ENCODE assay signal across 8 cellular contexts in the genomic region with DNA sequence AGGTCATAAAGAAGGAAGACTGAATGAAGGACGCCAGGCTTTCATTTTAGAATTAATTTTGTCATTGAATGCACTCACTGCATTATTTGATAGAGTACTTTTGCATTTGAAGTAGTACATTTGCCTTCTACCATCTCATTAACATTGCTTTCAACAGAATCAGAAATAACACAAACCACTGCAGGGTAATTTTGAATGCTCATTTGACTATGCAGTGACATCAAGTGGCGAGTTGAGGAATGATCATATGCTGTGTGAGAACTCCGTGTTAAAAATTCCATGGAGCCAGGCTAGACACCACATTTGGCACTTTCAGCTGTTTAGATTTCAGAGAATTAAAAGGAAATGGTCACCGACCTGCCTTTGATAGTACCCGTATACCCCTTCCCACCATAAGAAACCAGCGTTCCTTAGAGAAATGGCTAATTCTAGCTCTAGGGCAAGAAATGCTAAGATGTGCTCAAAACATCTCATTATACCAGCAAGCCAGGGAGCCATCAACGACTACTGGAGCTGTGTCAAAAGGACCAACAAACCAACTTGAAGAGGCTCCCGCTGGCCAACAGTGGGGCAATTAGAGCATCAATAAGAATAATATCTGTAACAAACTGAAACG. TPM values are rescaled to one million over a fixed set of nuclear protein-coding genes. Genes with fewer than 3 reads are reported as not detected.
A peak's percentile ranks its signal among the peaks of the same experiment; 100 is the strongest.
DNase-seq lines count a peak whose midpoint lies in the region; ATAC-seq and TF ChIP-seq lines count a peak whose summit lies in the region.

No MANE protein-coding gene starts in this region.

- peaks cover 13 to 33% of the 10 kb centered on the region in 2 experiments for H3K36me3 ChIP-seq in trophoblast cell (ENCODE audit: control insufficient read depth in 1 of 2, insufficient read depth in 2 of 2, low read length in 2 of 2)
- H3K36me3 ChIP-seq in effector memory CD4-positive, alpha-beta T cell (ENCODE audit: control insufficient read depth, insufficient read depth, low read length), result peaks cover 5% of the 10 kb centered on the region

- no peak overlapping the region for H3K27ac ChIP-seq in CD4-positive, alpha-beta T cell (ENCODE audit: low read depth, low read length)
- H3K27ac ChIP-seq in trophoblast cell (ENCODE audit: low read depth, low read length), result no peak overlapping the region
- no peak overlapping the region for H3K27ac ChIP-seq in effector memory CD4-positive, alpha-beta T cell (ENCODE audit: insufficient read depth, low read length, poor library complexity, severe bottlenecking)

- DNase-seq in CD4-positive, alpha-beta T cell, result no peak
- DNase-seq in HFF-Myc (ENCODE audit: extremely low read depth, low read depth) (peak; percentile 44), SW480 (ENCODE audit: low spot score) (peak; percentile 68), foreskin fibroblast (peak; percentile 48 to 79), trophoblast cell (peak; percentile 43 to 78), ureter (ENCODE audit: low spot score) (no peak)
- no peak for DNase-seq in effector CD8-positive, alpha-beta T cell (lab: John Stamatoyannopoulos, UW)
- DNase-seq in effector memory CD4-positive, alpha-beta T cell, result no peak

- TF ChIP-seq CTCF in CD4-positive, alpha-beta T cell (IDR thresholded peaks at IDR 0.05), result peak; percentile 59
- TF ChIP-seq CTCF in HFF-Myc (IDR thresholded peaks at IDR 0.05; ENCODE audit: low read depth, low read length, missing control alignments) (peak; percentile 55), foreskin fibroblast (IDR thresholded peaks at IDR 0.05; ENCODE audit: low read depth, low read length) (peak; percentile 50)

- no peak overlapping the region for H3K18ac ChIP-seq in trophoblast cell (ENCODE audit: low read length)

- peak; percentile 44 for ATAC-seq in CD4-positive, alpha-beta T cell (ENCODE audit: poor library complexity)

- H3K27me3 Mint-ChIP-seq in CD4-positive, alpha-beta T cell, result no peaks in the 10 kb centered on the region

- H3K4me3 ChIP-seq in HFF-Myc (replicated peaks; ENCODE audit: low read depth, low read length) (no peak overlapping the region), foreskin fibroblast (ENCODE audit: low read depth in 1 of 2, low read length in 2 of 2) (no peak overlapping the region), trophoblast cell (ENCODE audit: low read depth, low read length) (no peak overlapping the region)
- H3K4me3 ChIP-seq in effector memory CD4-positive, alpha-beta T cell (ENCODE audit: insufficient read depth, low read depth, low read length, poor library complexity, severe bottlenecking), result no peak overlapping the region

- no peaks in the 10 kb centered on the region for H3K79me2 ChIP-seq in trophoblast cell (ENCODE audit: control insufficient read depth, insufficient read depth, low read length, poor library complexity)

- no peak overlapping the region for H2AFZ ChIP-seq in trophoblast cell (ENCODE audit: insufficient read depth, low read length, poor library complexity)

- H3K4me3 Mint-ChIP-seq in CD4-positive, alpha-beta T cell, result no peak overlapping the region

- H3K9me3 Mint-ChIP-seq in CD4-positive, alpha-beta T cell, result no peaks in the 10 kb centered on the region

- no peak overlapping the region for H3K14ac ChIP-seq in trophoblast cell (ENCODE audit: low read length)

- H3K4ac ChIP-seq in trophoblast cell (ENCODE audit: low read depth, low read length), result no peak overlapping the region

- no peak overlapping the region for H4K12ac ChIP-seq in trophoblast cell (ENCODE audit: low read depth, low read length)

- no peak overlapping the region for H2BK120ac ChIP-seq in trophoblast cell (ENCODE audit: insufficient read depth, low read length, poor library complexity)

- POLR2A ChIA-PET in CD4-positive, alpha-beta T cell (lab: Charles Lee), result no interaction called here

- intact Hi-C loops in CD4-positive, alpha-beta T cell (cut with DNase I, micrococcal nuclease), result loop anchor here (1.0 to 2.0 kb wide), 5 partner anchors 67 to 195 kb away; no protein-coding TSS in a partner anchor

- no peaks in the 10 kb centered on the region for H3K27me3 ChIP-seq in CD4-positive, alpha-beta T cell (ENCODE audit: control insufficient read depth, insufficient read depth, low read length)
- H3K27me3 ChIP-seq in trophoblast cell (ENCODE audit: insufficient read depth, low read length), result no peaks in the 10 kb centered on the region
- H3K27me3 ChIP-seq in effector memory CD4-positive, alpha-beta T cell (replicated peaks; ENCODE audit: control insufficient read depth, insufficient read depth, low read length, poor library complexity, severe bottlenecking), result no peaks in the 10 kb centered on the region

- H3K79me1 ChIP-seq in trophoblast cell (ENCODE audit: low read length), result no peaks in the 10 kb centered on the region

- no peak overlapping the region for H4K8ac ChIP-seq in trophoblast cell (ENCODE audit: low read depth, low read length)

- H2AK5ac ChIP-seq in trophoblast cell (ENCODE audit: low read length), result no peak overlapping the region

- no CpG with 5 or more reads among the region's 9 CpGs for WGBS in trophoblast cell (ENCODE audit: extremely low coverage, insufficient coverage, insufficient read length)

- H2BK5ac ChIP-seq in trophoblast cell (ENCODE audit: low read depth, low read length, poor library complexity), result no peak overlapping the region

- no peaks in the 10 kb centered on the region for H3K9me3 ChIP-seq in CD4-positive, alpha-beta T cell (ENCODE audit: control insufficient read depth, low read length)
- H3K9me3 ChIP-seq in trophoblast cell (ENCODE audit: insufficient read depth, low read depth, low read length), result no peaks in the 10 kb centered on the region
- no peaks in the 10 kb centered on the region for H3K9me3 ChIP-seq in effector memory CD4-positive, alpha-beta T cell (ENCODE audit: control insufficient read depth, low read length)

- no peaks in the 10 kb centered on the region for H3K4me1 Mint-ChIP-seq in CD4-positive, alpha-beta T cell (ENCODE audit: low read depth)

- no peak overlapping the region for H3K23ac ChIP-seq in trophoblast cell (ENCODE audit: low read length)

- H2BK12ac ChIP-seq in trophoblast cell (ENCODE audit: low read length), result no peak overlapping the region

- no peak overlapping the region for H3K27ac Mint-ChIP-seq in CD4-positive, alpha-beta T cell

- no peak overlapping the region for H3K4me2 ChIP-seq in trophoblast cell (ENCODE audit: low read length)

- no peak overlapping the region for H4K91ac ChIP-seq in trophoblast cell (ENCODE audit: low read depth, low read length)

- peaks cover 10 to 13% of the 10 kb centered on the region in 2 experiments for H3K4me1 ChIP-seq in trophoblast cell (ENCODE audit: control insufficient read depth in 1 of 2, insufficient read depth in 2 of 2, low read length in 2 of 2)
- no peaks in the 10 kb centered on the region for H3K4me1 ChIP-seq in effector memory CD4-positive, alpha-beta T cell (ENCODE audit: control insufficient read depth, insufficient read depth, low read length, poor library complexity, severe bottlenecking)

- H3K36me3 Mint-ChIP-seq in CD4-positive, alpha-beta T cell (ENCODE audit: low read depth), result peaks cover 38% of the 10 kb centered on the region

- H3K9ac ChIP-seq in trophoblast cell (ENCODE audit: low read length), result no peak overlapping the region

- CTCF ChIA-PET in CD4-positive, alpha-beta T cell (lab: Charles Lee), result no interaction called here

RNA-seq across cellular contexts. Expression of a gene that starts 16.5 kb away (rescaled TPM):
- 10 to 100 TPM; 11.9 to 12.5 TPM for total RNA-seq in CD4-positive, alpha-beta T cell
- polyA plus RNA-seq in trophoblast cell (2013), result 84.9 and 94.4 TPM in 2 replicates
- 57.7 TPM for total RNA-seq in ureter

RNA-seq across cellular contexts. Expression of a gene that starts 31.6 kb away (rescaled TPM):
- not detected for total RNA-seq in CD4-positive, alpha-beta T cell
- not detected in 2 replicates for polyA plus RNA-seq in trophoblast cell (2013)
- 0.47 TPM for total RNA-seq in ureter

Comparison
In these comparisons a context has a peak if more than half of its experiments do, and no peak if none do; other contexts are left out.
1. DNase-seq: peak in HFF-Myc (single experiment), SW480 (single experiment), foreskin fibroblast (2 of 2) and trophoblast cell (2 of 2); none in CD4-positive, alpha-beta T cell (0 of 10), ureter (single experiment), effector CD8-positive, alpha-beta T cell (single experiment) and effector memory CD4-positive, alpha-beta T cell (0 of 3).
2. Peak in every context shown above with its lines, with median percentiles within 50 percentile points of each other: CTCF ChIP-seq.